Comparison of ENCODE assay signal across 33 cellular contexts in the genomic region with DNA sequence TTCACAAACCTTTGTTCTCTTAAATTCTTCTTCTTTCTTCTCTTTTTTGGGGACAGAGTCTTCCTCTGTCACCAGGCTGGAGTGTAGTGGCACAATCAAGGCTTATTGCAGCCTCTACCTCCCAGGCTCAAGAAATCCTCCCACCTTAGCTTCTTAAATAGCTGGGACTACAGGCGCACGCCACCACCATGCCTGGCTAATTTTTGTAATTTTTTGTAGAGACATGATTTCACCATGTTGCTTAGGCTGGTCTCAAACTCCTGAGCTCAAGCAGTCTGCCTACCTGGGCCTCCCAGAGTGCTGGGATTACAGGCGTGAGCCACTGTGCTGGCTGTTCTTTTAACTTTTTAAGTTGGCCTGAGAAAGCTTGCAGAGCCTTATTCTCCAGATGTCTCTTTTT. TPM values are rescaled to one million over a fixed set of nuclear protein-coding genes. Genes with fewer than 3 reads are reported as not detected.
DNase-seq lines count a peak whose midpoint lies in the region; ATAC-seq and TF ChIP-seq lines count a peak whose summit lies in the region.
"Had no signal": no experiment of that assay in that cellular context is flagged by ENCODE, and none has a peak within 500 bp of the region (broad histone marks: within the 10 kb centered on the region; RNA-seq: fewer than 3 reads in every experiment).

No MANE protein-coding gene starts in this region.

- H2AFZ ChIP-seq in OCI-LY1 (ENCODE audit: low read length) = no peak overlapping the region

- H3K27ac ChIP-seq in OCI-LY1 (ENCODE audit: low read depth, low read length, poor library complexity, severe bottlenecking) = peak overlapping the region; percentile 29
- H3K27ac ChIP-seq: BLaER1, esophagus squamous epithelium, foreskin keratinocyte, HL-60, KMS-11, tibial nerve had no signal

- H3K9me2 ChIP-seq in OCI-LY1 (ENCODE audit: low read depth, low read length) = no peaks in the 10 kb centered on the region

- H3K9ac ChIP-seq in OCI-LY1 (ENCODE audit: low read length) = no peak overlapping the region; the same call in 1 of the 2 replicates
- H3K9ac ChIP-seq: BLaER1, KMS-11 had no signal

- ATAC-seq in activated naive CD8-positive, alpha-beta T cell treated with anti-CD3 and anti-CD28 coated beads, Interleukin-2, amount 50 U/mL, for 24 hours = no peak
- no peak for ATAC-seq in central memory CD8-positive, alpha-beta T cell (replicated peaks; ENCODE audit: extremely low read depth, poor library complexity, severe bottlenecking)
- ATAC-seq in stimulated activated effector memory CD8-positive, alpha-beta T cell treated with anti-CD3 and anti-CD28 coated beads, Interleukin-12 subunit alpha, Interleukin-12 subunit beta, amount 100 ng/mL, for 72 hours = no peak
- no peak for ATAC-seq in HG03025 (IDR thresholded peaks at IDR 0.05; ENCODE audit: low FRiP score, unreplicated experiment)
- ATAC-seq: foreskin keratinocyte, PC-3, Right ventricle myocardium inferior, sciatic nerve, SK-N-SH treated with all-trans-retinoic acid at 6 μM for 48 hours had no signal

- no peaks in the 10 kb centered on the region for H3F3A ChIP-seq in OCI-LY1 (ENCODE audit: insufficient read depth, low read length)

- H3K4me1 Mint-ChIP-seq in activated naive CD8-positive, alpha-beta T cell (ENCODE audit: low read depth) = peaks cover 52% of the 10 kb centered on the region
- peaks cover 57% of the 10 kb centered on the region for H3K4me1 Mint-ChIP-seq in activated naive CD8-positive, alpha-beta T cell treated with anti-CD3 and anti-CD28 coated beads, Interleukin-2, amount 50 U/mL, for 24 hours
- H3K4me1 Mint-ChIP-seq in central memory CD8-positive, alpha-beta T cell = peaks cover 26% of the 10 kb centered on the region
- peaks cover 23% of the 10 kb centered on the region for H3K4me1 Mint-ChIP-seq in stimulated activated effector memory CD8-positive, alpha-beta T cell treated with anti-CD3 and anti-CD28 coated beads, Interleukin-12 subunit alpha, Interleukin-12 subunit beta, amount 100 ng/mL, for 72 hours

- H4K20me1 ChIP-seq in OCI-LY1 (ENCODE audit: insufficient read depth, low read length) = no peaks in the 10 kb centered on the region

- no peak overlapping the region for H3K4me3 ChIP-seq in OCI-LY1 (ENCODE audit: low read depth, low read length, poor library complexity, severe bottlenecking)
- H3K4me3 ChIP-seq: BLaER1, esophagus squamous epithelium, HAP-1, tibial nerve had no signal

- no peaks in the 10 kb centered on the region for H3K9me3 Mint-ChIP-seq in activated naive CD8-positive, alpha-beta T cell (ENCODE audit: low read depth)
- H3K9me3 Mint-ChIP-seq in activated naive CD8-positive, alpha-beta T cell treated with anti-CD3 and anti-CD28 coated beads, Interleukin-2, amount 50 U/mL, for 24 hours = no peaks in the 10 kb centered on the region
- H3K9me3 Mint-ChIP-seq in central memory CD8-positive, alpha-beta T cell = no peaks in the 10 kb centered on the region
- no peaks in the 10 kb centered on the region for H3K9me3 Mint-ChIP-seq in stimulated activated effector memory CD8-positive, alpha-beta T cell treated with anti-CD3 and anti-CD28 coated beads, Interleukin-12 subunit alpha, Interleukin-12 subunit beta, amount 100 ng/mL, for 72 hours

- H3K36me3 Mint-ChIP-seq in activated naive CD8-positive, alpha-beta T cell = peaks cover 16% of the 10 kb centered on the region
- H3K36me3 Mint-ChIP-seq in activated naive CD8-positive, alpha-beta T cell treated with anti-CD3 and anti-CD28 coated beads, Interleukin-2, amount 50 U/mL, for 24 hours (ENCODE audit: low read depth) = peaks cover 47% of the 10 kb centered on the region
- peaks cover 11% of the 10 kb centered on the region for H3K36me3 Mint-ChIP-seq in central memory CD8-positive, alpha-beta T cell (ENCODE audit: insufficient read depth)
- peaks cover 60% of the 10 kb centered on the region for H3K36me3 Mint-ChIP-seq in stimulated activated effector memory CD8-positive, alpha-beta T cell treated with anti-CD3 and anti-CD28 coated beads, Interleukin-12 subunit alpha, Interleukin-12 subunit beta, amount 100 ng/mL, for 72 hours

- no peaks in the 10 kb centered on the region for H3K9me3 ChIP-seq in OCI-LY1 (ENCODE audit: low read length)
- H3K9me3 ChIP-seq: esophagus squamous epithelium, HAP-1, tibial nerve had no signal

- peaks cover 35% of the 10 kb centered on the region for H3K4me1 ChIP-seq in OCI-LY1 (ENCODE audit: insufficient read depth, low read length, severe bottlenecking)

- TF ChIP-seq CTCF in OCI-LY1 (IDR thresholded peaks at IDR 0.05; ENCODE audit: low read length) = no peak

- intact Hi-C loops in cardiac septum (cut with DNase I) = no loop called here

- H3K4me2 ChIP-seq in OCI-LY1 (ENCODE audit: low read length) = no peak overlapping the region
- H3K4me2 ChIP-seq: BLaER1, KMS-11 had no signal

- no peak overlapping the region for H3K4me3 Mint-ChIP-seq in activated naive CD8-positive, alpha-beta T cell
- no peak overlapping the region for H3K4me3 Mint-ChIP-seq in activated naive CD8-positive, alpha-beta T cell treated with anti-CD3 and anti-CD28 coated beads, Interleukin-2, amount 50 U/mL, for 24 hours
- H3K4me3 Mint-ChIP-seq in central memory CD8-positive, alpha-beta T cell = no peak overlapping the region
- no peak overlapping the region for H3K4me3 Mint-ChIP-seq in stimulated activated effector memory CD8-positive, alpha-beta T cell treated with anti-CD3 and anti-CD28 coated beads, Interleukin-12 subunit alpha, Interleukin-12 subunit beta, amount 100 ng/mL, for 72 hours
- H3K4me3 Mint-ChIP-seq: activated CD4-positive, alpha-beta memory T cell treated with anti-CD3 and anti-CD28 coated beads for 36 hours had no signal

- H3K27me3 ChIP-seq in OCI-LY1 (ENCODE audit: insufficient read depth, low read length) = no peaks in the 10 kb centered on the region
- H3K27me3 ChIP-seq: BLaER1, esophagus squamous epithelium, foreskin keratinocyte, tibial nerve had no signal

- H3K36me3 ChIP-seq in OCI-LY1 (ENCODE audit: insufficient read depth, low read length) = peaks cover 60% of the 10 kb centered on the region
- H3K36me3 ChIP-seq: esophagus squamous epithelium, HAP-1, tibial nerve had no signal

- DNase-seq in activated naive CD8-positive, alpha-beta T cell treated with anti-CD3 and anti-CD28 coated beads, Interleukin-2, amount 50 U/mL, for 24 hours = no peak
- no peak for DNase-seq in central memory CD8-positive, alpha-beta T cell (ENCODE audit: low spot score in 2 of 2)
- no peak for DNase-seq in stimulated activated effector memory CD8-positive, alpha-beta T cell treated with anti-CD3 and anti-CD28 coated beads, Interleukin-12 subunit alpha, Interleukin-12 subunit beta, amount 100 ng/mL, for 72 hours (ENCODE audit: low spot score in 2 of 2)
- DNase-seq in cardiac septum (ENCODE audit: low spot score) = no peak
- DNase-seq: activated CD4-positive, alpha-beta memory T cell treated with anti-CD3 and anti-CD28 coated beads for 36 hours; activated CD4-positive, CD25-positive, alpha-beta regulatory T cell; activated CD8-positive, alpha-beta memory T cell treated with anti-CD3 and anti-CD28 coated beads, Interleukin-2, amount 50 U/mL, for 48 hours; activated effector memory CD4-positive, alpha-beta T cell treated with Interleukin-2 at 50 U/mL for 16 hours; cerebellar nuclear complex; COR-L47; esophagus squamous epithelium; foreskin keratinocyte; head of caudate nucleus; islet precursor cell; NCI-H2029; NCI-H526; NK-92 treated with Interleukin-12 subunit alpha and Interleukin-12 subunit beta, amount 100 ng/mL, for 24 hours; nucleus accumbens; PC-3; stimulated activated CD8-positive, alpha-beta memory T cell treated with anti-CD3 and anti-CD28 coated beads, Interleukin-4, amount 100 ng/mL, for 48 hours; T1000 had no signal

- peak overlapping the region; percentile 84 for H3K27ac Mint-ChIP-seq in activated naive CD8-positive, alpha-beta T cell
- no peak overlapping the region for H3K27ac Mint-ChIP-seq in activated naive CD8-positive, alpha-beta T cell treated with anti-CD3 and anti-CD28 coated beads, Interleukin-2, amount 50 U/mL, for 24 hours
- H3K27ac Mint-ChIP-seq in central memory CD8-positive, alpha-beta T cell (ENCODE audit: low read depth) = peak overlapping the region; percentile 32
- peak overlapping the region; percentile 32 for H3K27ac Mint-ChIP-seq in stimulated activated effector memory CD8-positive, alpha-beta T cell treated with anti-CD3 and anti-CD28 coated beads, Interleukin-12 subunit alpha, Interleukin-12 subunit beta, amount 100 ng/mL, for 72 hours
- H3K27ac Mint-ChIP-seq: activated CD4-positive, alpha-beta memory T cell treated with anti-CD3 and anti-CD28 coated beads for 36 hours; progenitor cell of endocrine pancreas had no signal

- peaks cover 83% of the 10 kb centered on the region for H3K79me2 ChIP-seq in OCI-LY1 (ENCODE audit: insufficient read depth, low read length)

- no peaks in the 10 kb centered on the region for H3K27me3 Mint-ChIP-seq in activated naive CD8-positive, alpha-beta T cell
- no peaks in the 10 kb centered on the region for H3K27me3 Mint-ChIP-seq in activated naive CD8-positive, alpha-beta T cell treated with anti-CD3 and anti-CD28 coated beads, Interleukin-2, amount 50 U/mL, for 24 hours
- no peaks in the 10 kb centered on the region for H3K27me3 Mint-ChIP-seq in central memory CD8-positive, alpha-beta T cell
- H3K27me3 Mint-ChIP-seq: activated CD4-positive, alpha-beta memory T cell treated with anti-CD3 and anti-CD28 coated beads for 36 hours; progenitor cell of endocrine pancreas had no signal

RNA-seq across cellular contexts. Expression of gene NCOA3, which starts 48.0 kb away (rescaled TPM):
- total RNA-seq in cardiac septum = 18.6 TPM
